13 cellular contexts compared by ENCODE assay signal in genomic region chr11:110432713-110433392, GRCh38. TPM values are rescaled to one million over a fixed set of nuclear protein-coding genes. Genes with fewer than 3 reads are reported as not detected.
A peak's percentile ranks its signal among the peaks of the same experiment; 100 is the strongest.
DNase-seq lines count a peak whose midpoint lies in the region; ATAC-seq and TF ChIP-seq lines count a peak whose summit lies in the region.
"Had no signal": no experiment of that assay in that cellular context is flagged by ENCODE, and none has a peak within 500 bp of the region (broad histone marks: within the 10 kb centered on the region; RNA-seq: fewer than 3 reads in every experiment).

No MANE protein-coding gene starts in this region.

- H3K4me1 ChIP-seq in PC-3 (ENCODE audit: insufficient read depth, low read length), result peaks cover 27% of the 10 kb centered on the region
- peaks cover 8% of the 10 kb centered on the region for H3K4me1 ChIP-seq in endodermal cell (ENCODE audit: control insufficient read depth, insufficient read depth, low read length)
- H3K4me1 ChIP-seq in smooth muscle cell (ENCODE audit: low read depth), result peaks cover 21% of the 10 kb centered on the region

- H3F3A ChIP-seq in PC-3 (ENCODE audit: low read length, unreplicated experiment) (no peaks in the 10 kb centered on the region), smooth muscle cell (ENCODE audit: low read depth) (peaks cover 8% of the 10 kb centered on the region)

- H3K4me3 Mint-ChIP-seq in activated CD4-positive, alpha-beta T cell treated with anti-CD3 and anti-CD28 coated beads, Interleukin-2, amount 10 ng/mL, durations not matched to agents 24 days and 14 days, result peak overlapping the region; percentile 10
- H3K4me3 Mint-ChIP-seq in activated CD4-positive, alpha-beta T cell treated with anti-CD3 and anti-CD28 coated beads, Interleukin-2, amount 10 ng/mL, durations not matched to agents 7 days and 5 days, result no peak overlapping the region
- H3K4me3 Mint-ChIP-seq in endodermal cell, result no peak overlapping the region

- CTCF ChIA-PET in activated CD4-positive, alpha-beta T cell treated with anti-CD3 and anti-CD28 coated beads, Interleukin-2, amount 10 ng/mL, durations not matched to agents 7 days and 5 days (lab: Charles Lee), result interaction anchor here (0.6 to 4.9 kb wide), 4 partner anchors 9 to 989 kb away, joined by 3 to 24 read pairs (median 8); no protein-coding TSS in a partner anchor
- CTCF ChIA-PET in PC-3 (lab: Charles Lee), result interaction anchor here (0.6 to 1.1 kb wide), 4 partner anchors 13 to 231 kb away, joined by 3 to 10 read pairs (median 6); no protein-coding TSS in a partner anchor

- no peaks in the 10 kb centered on the region for H3K9me2 ChIP-seq in PC-3 (replicated peaks; ENCODE audit: low read length)

- H3K9me3 ChIP-seq in PC-3 (ENCODE audit: low read length), result no peaks in the 10 kb centered on the region
- peaks cover 5% of the 10 kb centered on the region for H3K9me3 ChIP-seq in endodermal cell (ENCODE audit: control insufficient read depth, low read length)
- H3K9me3 ChIP-seq in smooth muscle cell (replicated peaks; ENCODE audit: low read depth), result no peaks in the 10 kb centered on the region
- H3K9me3 ChIP-seq: heart left ventricle had no signal

- no peak for ATAC-seq in PC-3
- ATAC-seq in HG03442 (IDR thresholded peaks at IDR 0.05; ENCODE audit: unreplicated experiment), result no peak
- no peak for ATAC-seq in HG03354 (IDR thresholded peaks at IDR 0.05; ENCODE audit: poor library complexity, severe bottlenecking, unreplicated experiment)
- ATAC-seq: heart left ventricle had no signal

- WGBS in endodermal cell (ENCODE audit: insufficient coverage in 1 of 2, insufficient read length in 1 of 2), 2 experiments, result 95% methylated on average over 7 of the region's 7 CpGs
- 70% methylated on average over 7 of the region's 7 CpGs for WGBS in smooth muscle cell (ENCODE audit: low lambda C conversion rate)

- H3K9ac ChIP-seq in PC-3 (ENCODE audit: low read length) (no peak overlapping the region), endodermal cell (ENCODE audit: extremely low read depth, low read length, poor library complexity, severe bottlenecking) (no peak overlapping the region), smooth muscle cell (ENCODE audit: low read depth) (peak overlapping the region; percentile 4)

- no peak overlapping the region for H3K27ac ChIP-seq in PC-3 (ENCODE audit: low read length)
- no peak overlapping the region for H3K27ac ChIP-seq in endodermal cell (ENCODE audit: low read depth, low read length)
- peak overlapping the region; percentile 33 for H3K27ac ChIP-seq in smooth muscle cell (ENCODE audit: low read depth)
- H3K27ac ChIP-seq: heart left ventricle had no signal

- H3K9me3 Mint-ChIP-seq in activated CD4-positive, alpha-beta T cell treated with anti-CD3 and anti-CD28 coated beads, Interleukin-2, amount 10 ng/mL, durations not matched to agents 24 days and 14 days, result no peaks in the 10 kb centered on the region
- no peaks in the 10 kb centered on the region for H3K9me3 Mint-ChIP-seq in activated CD4-positive, alpha-beta T cell treated with anti-CD3 and anti-CD28 coated beads, Interleukin-2, amount 10 ng/mL, durations not matched to agents 7 days and 5 days
- H3K9me3 Mint-ChIP-seq in endodermal cell, result peaks cover under 1% of the 10 kb centered on the region
- H3K9me3 Mint-ChIP-seq: naive B cell had no signal

- H3K27me3 ChIP-seq in PC-3 (ENCODE audit: low read length) (no peaks in the 10 kb centered on the region), endodermal cell (ENCODE audit: control insufficient read depth, insufficient read depth, low read length, poor library complexity, severe bottlenecking) (no peaks in the 10 kb centered on the region), smooth muscle cell (ENCODE audit: low read depth) (no peaks in the 10 kb centered on the region)
- H3K27me3 ChIP-seq: heart left ventricle had no signal

- H3K4me1 Mint-ChIP-seq in activated CD4-positive, alpha-beta T cell treated with anti-CD3 and anti-CD28 coated beads, Interleukin-2, amount 10 ng/mL, durations not matched to agents 24 days and 14 days, result peaks cover 51% of the 10 kb centered on the region
- H3K4me1 Mint-ChIP-seq in activated CD4-positive, alpha-beta T cell treated with anti-CD3 and anti-CD28 coated beads, Interleukin-2, amount 10 ng/mL, durations not matched to agents 7 days and 5 days, result peaks cover 55% of the 10 kb centered on the region
- H3K4me1 Mint-ChIP-seq in endodermal cell, result peaks cover 18% of the 10 kb centered on the region

- POLR2A ChIA-PET in activated CD4-positive, alpha-beta T cell treated with anti-CD3 and anti-CD28 coated beads, Interleukin-2, amount 10 ng/mL, durations not matched to agents 7 days and 5 days (lab: Charles Lee), result no interaction called here
- POLR2A ChIA-PET in PC-3 (lab: Charles Lee; ENCODE audit: unreplicated experiment), result no interaction called here

- H3K79me2 ChIP-seq in PC-3 (ENCODE audit: low read length) (peaks cover 67% of the 10 kb centered on the region), smooth muscle cell (ENCODE audit: low read depth) (peaks cover 70% of the 10 kb centered on the region)

- H3K27me3 Mint-ChIP-seq in activated CD4-positive, alpha-beta T cell treated with anti-CD3 and anti-CD28 coated beads, Interleukin-2, amount 10 ng/mL, durations not matched to agents 24 days and 14 days, result no peaks in the 10 kb centered on the region
- H3K27me3 Mint-ChIP-seq in activated CD4-positive, alpha-beta T cell treated with anti-CD3 and anti-CD28 coated beads, Interleukin-2, amount 10 ng/mL, durations not matched to agents 7 days and 5 days, result no peaks in the 10 kb centered on the region
- peaks cover 3% of the 10 kb centered on the region for H3K27me3 Mint-ChIP-seq in endodermal cell (ENCODE audit: insufficient read depth)
- H3K27me3 Mint-ChIP-seq: naive B cell had no signal

- no peak overlapping the region for H3K27ac Mint-ChIP-seq in activated CD4-positive, alpha-beta T cell treated with anti-CD3 and anti-CD28 coated beads, Interleukin-2, amount 10 ng/mL, durations not matched to agents 24 days and 14 days
- no peak overlapping the region for H3K27ac Mint-ChIP-seq in activated CD4-positive, alpha-beta T cell treated with anti-CD3 and anti-CD28 coated beads, Interleukin-2, amount 10 ng/mL, durations not matched to agents 7 days and 5 days
- no peak overlapping the region for H3K27ac Mint-ChIP-seq in endodermal cell

- H3K4me3 ChIP-seq in PC-3 (ENCODE audit: low read length) (no peak overlapping the region), endodermal cell (ENCODE audit: low read length) (peak overlapping the region; percentile 19), smooth muscle cell (peak overlapping the region; percentile 90)
- H3K4me3 ChIP-seq: heart left ventricle had no signal

- peaks cover 19% of the 10 kb centered on the region; the same call in 1 of the 2 replicates for H4K20me1 ChIP-seq in PC-3 (ENCODE audit: low read length)
- peaks cover 55% of the 10 kb centered on the region for H4K20me1 ChIP-seq in smooth muscle cell (ENCODE audit: low read depth)

- DNase-seq in activated CD4-positive, alpha-beta T cell treated with anti-CD3 and anti-CD28 coated beads, Interleukin-2, amount 10 ng/mL, durations not matched to agents 24 days and 14 days, result no peak
- DNase-seq in activated CD4-positive, alpha-beta T cell treated with anti-CD3 and anti-CD28 coated beads, Interleukin-2, amount 10 ng/mL, durations not matched to agents 7 days and 5 days, result no peak
- DNase-seq in PC-3 (peak; percentile 36), endodermal cell (no peak), smooth muscle cell (lab: John Stamatoyannopoulos, UW; ENCODE audit: unreplicated experiment) (no peak), AG08395 (ENCODE audit: low spot score) (no peak)
- DNase-seq: activated CD4-positive, alpha-beta T cell treated with anti-CD3 and anti-CD28 coated beads, Interleukin-2, amount 50 U/mL, for 4 hours; heart left ventricle; NCI-H1092; RPMI8226 had no signal

- no TSS peak for BruUV-seq in PC-3 (replicated peaks; lab: Mats Ljungman, UMichigan)

- H3K36me3 ChIP-seq in PC-3 (ENCODE audit: low read depth, low read length), result 0 out of 2 replicates have a peak, but pooled peaks cover 2% of the 10 kb centered on the region
- H3K36me3 ChIP-seq in endodermal cell (ENCODE audit: control insufficient read depth, insufficient read depth, low read length), result peaks cover 6% of the 10 kb centered on the region
- no peaks in the 10 kb centered on the region for H3K36me3 ChIP-seq in smooth muscle cell (ENCODE audit: low read depth)

- peak overlapping the region; percentile 95 for H3K4me2 ChIP-seq in PC-3 (ENCODE audit: low read length)
- peak overlapping the region; percentile 93 for H3K4me2 ChIP-seq in smooth muscle cell

- TF ChIP-seq CTCF in PC-3 (conservative IDR thresholded peaks at IDR 0.05; ENCODE audit: low read depth, low read length), result no peak
- TF ChIP-seq CTCF in endodermal cell (conservative IDR thresholded peaks at IDR 0.05), result no peak
- no peak for TF ChIP-seq CTCF in smooth muscle cell (IDR thresholded peaks at IDR 0.05; ENCODE audit: borderline replicate concordance, insufficient read depth, poor library complexity, severe bottlenecking)

- no peak overlapping the region for H2AFZ ChIP-seq in PC-3 (ENCODE audit: low read length)
- no peak overlapping the region for H2AFZ ChIP-seq in smooth muscle cell (ENCODE audit: low read depth)

- H3K36me3 Mint-ChIP-seq in activated CD4-positive, alpha-beta T cell treated with anti-CD3 and anti-CD28 coated beads, Interleukin-2, amount 10 ng/mL, durations not matched to agents 24 days and 14 days (ENCODE audit: low read depth), result peaks cover 16% of the 10 kb centered on the region
- peaks cover 6% of the 10 kb centered on the region for H3K36me3 Mint-ChIP-seq in activated CD4-positive, alpha-beta T cell treated with anti-CD3 and anti-CD28 coated beads, Interleukin-2, amount 10 ng/mL, durations not matched to agents 7 days and 5 days (ENCODE audit: low read depth)
- peaks cover 14% of the 10 kb centered on the region for H3K36me3 Mint-ChIP-seq in endodermal cell (ENCODE audit: low read depth)

- intact Hi-C loops in activated CD4-positive, alpha-beta T cell treated with anti-CD3 and anti-CD28 coated beads, Interleukin-2, amount 10 ng/mL, durations not matched to agents 24 days and 14 days (cut with micrococcal nuclease), result loop anchor here (1.0 to 10.0 kb wide), 4 partner anchors 57 to 486 kb away; partner anchors contain the start of gene ZC3H12C
- intact Hi-C loops in PC-3 (cut with micrococcal nuclease), result loop anchor here (1.0 to 5.0 kb wide), 6 partner anchors 232 to 580 kb away; no protein-coding TSS in a partner anchor

RNA-seq across cellular contexts. Expression of gene FDX1, which starts 3.1 kb away (rescaled TPM):
- total RNA-seq in activated CD4-positive, alpha-beta T cell treated with anti-CD3 and anti-CD28 coated beads, Interleukin-2, amount 10 ng/mL, durations not matched to agents 24 days and 14 days, result 14.2 and 16.4 TPM in 2 replicates
- 1 to 10 TPM; 8.2 to 8.8 TPM for total RNA-seq in activated CD4-positive, alpha-beta T cell treated with anti-CD3 and anti-CD28 coated beads, Interleukin-2, amount 10 ng/mL, durations not matched to agents 7 days and 5 days
- total RNA-seq in PC-3 (2014; rRNA removed) (14.8 and 16.6 TPM in 2 replicates), endodermal cell (10 to 100 TPM; 11.8 to 12.1 TPM), smooth muscle cell (6.7 and 7.0 TPM in 2 replicates)
- polyA plus RNA-seq in endodermal cell (2013, experiment 1 of 2), result 9.9 TPM
- 10.6 TPM for polyA plus RNA-seq in endodermal cell (2013, experiment 2 of 2)
- 8.5 and 10.0 TPM in 2 replicates for polyA plus RNA-seq in smooth muscle cell
